Comparison of ENCODE assay signal across 8 cellular contexts in the genomic region with DNA sequence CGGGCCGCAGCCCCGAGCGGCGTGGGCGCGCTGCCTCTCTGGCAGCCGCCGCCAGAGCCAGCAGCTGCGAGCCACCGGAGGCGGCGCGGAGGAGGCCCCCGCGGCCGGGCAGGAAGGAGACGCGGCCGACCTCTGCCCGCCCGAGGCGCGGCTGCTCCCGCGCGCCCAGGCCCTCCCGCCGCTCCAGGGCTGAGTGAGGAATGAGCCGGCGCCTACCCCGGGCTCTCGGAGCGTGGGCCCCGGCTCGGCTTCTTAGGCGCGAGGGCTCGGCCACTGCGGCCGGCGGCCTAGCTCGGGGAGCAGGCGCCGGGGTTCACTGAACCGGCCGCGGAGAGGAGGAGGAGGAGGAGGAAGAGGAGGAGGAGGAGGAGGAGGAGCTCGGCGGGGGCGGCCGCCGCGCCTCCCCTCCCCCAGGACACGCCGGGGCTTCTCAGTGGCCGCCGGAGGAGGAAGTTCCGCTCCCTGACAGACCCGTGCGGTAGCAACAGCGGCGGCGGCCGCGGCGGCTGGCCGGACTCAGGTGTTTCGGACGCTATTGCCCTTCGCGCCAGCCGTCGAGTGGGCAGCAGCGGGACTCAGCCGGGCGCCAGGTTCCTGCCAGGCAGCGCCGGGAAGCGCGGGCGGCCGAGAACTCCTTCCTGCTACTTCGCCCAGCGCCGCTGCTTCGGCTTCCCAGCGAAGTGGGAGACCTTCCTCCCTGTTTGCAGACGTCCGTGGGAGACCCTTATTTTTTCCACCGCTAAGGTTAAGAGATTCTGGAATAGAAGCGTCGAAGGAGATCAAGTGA. TPM values are rescaled to one million over a fixed set of nuclear protein-coding genes. Genes with fewer than 3 reads are reported as not detected.
DNase-seq lines count a peak whose midpoint lies in the region; ATAC-seq lines count a peak whose summit lies in the region.

A gene (plus strand): TSS at position 468 of the 787 bp plus-strand sequence. CDS start 735 bp downstream, outside the sequence.

- peak within 1 kb of the TSS; percentile 96 for H3K4me3 Mint-ChIP-seq in activated CD8-positive, alpha-beta T cell treated with anti-CD3 and anti-CD28 coated beads, Interleukin-2, amount 10 ng/mL, durations not matched to agents 7 days and 5 days

- H3K9me3 ChIP-seq in ectodermal cell (ENCODE audit: control insufficient read depth, low read length), result no peaks in the 10 kb centered on the region

- peak within 1 kb of the TSS; percentile 78 for H3K4me3 ChIP-seq in ectodermal cell (ENCODE audit: insufficient read depth, low read depth, low read length)

- H3K27me3 ChIP-seq in ectodermal cell (ENCODE audit: control insufficient read depth, insufficient read depth, low read length, poor library complexity, severe bottlenecking), result no peaks in the 10 kb centered on the region

- 0% methylated on average over 88 to 93 of the region's 93 CpGs for WGBS in ectodermal cell, 2 experiments

- ATAC-seq in GM18909 (IDR thresholded peaks at IDR 0.05; ENCODE audit: poor library complexity, unreplicated experiment) (peak; percentile 67), HG03159 (IDR thresholded peaks at IDR 0.05; ENCODE audit: unreplicated experiment) (peak; percentile 56)
- ATAC-seq in activated CD8-positive, alpha-beta T cell treated with anti-CD3 and anti-CD28 coated beads, Interleukin-2, amount 10 ng/mL, durations not matched to agents 7 days and 5 days, result peak; percentile 75

- no peaks in the 10 kb centered on the region for H3K9me3 Mint-ChIP-seq in activated CD8-positive, alpha-beta T cell treated with anti-CD3 and anti-CD28 coated beads, Interleukin-2, amount 10 ng/mL, durations not matched to agents 7 days and 5 days (ENCODE audit: insufficient read depth)

- H3K27ac ChIP-seq in ectodermal cell (ENCODE audit: insufficient read depth, low read depth, low read length, poor library complexity, severe bottlenecking), result peak within 1 kb of the TSS; percentile 88

- peaks cover 14% of the 10 kb centered on the region for H3K4me1 ChIP-seq in ectodermal cell (ENCODE audit: control insufficient read depth, insufficient read depth, low read length)

- CTCF ChIA-PET in activated CD8-positive, alpha-beta T cell treated with anti-CD3 and anti-CD28 coated beads, Interleukin-2, amount 10 ng/mL, durations not matched to agents 7 days and 5 days (lab: Charles Lee), result interaction anchor here (1.3 kb wide), 1 partner anchor 167 kb away, joined by 3 read pairs; no protein-coding TSS in a partner anchor

- no peaks in the 10 kb centered on the region for H3K36me3 ChIP-seq in ectodermal cell (ENCODE audit: control insufficient read depth, insufficient read depth, low read length)

- peaks cover 44% of the 10 kb centered on the region for H3K4me1 Mint-ChIP-seq in activated CD8-positive, alpha-beta T cell treated with anti-CD3 and anti-CD28 coated beads, Interleukin-2, amount 10 ng/mL, durations not matched to agents 7 days and 5 days (ENCODE audit: low read depth)

- DNase-seq in AG20443 (ENCODE audit: low spot score), result peak; percentile 82
- DNase-seq in NCI-H774 (lab: John Stamatoyannopoulos, UW), result peak; percentile 78
- DNase-seq in activated CD8-positive, alpha-beta T cell treated with anti-CD3 and anti-CD28 coated beads, Interleukin-2, amount 10 ng/mL, durations not matched to agents 7 days and 5 days, result peak; percentile 84
- peak; percentile 83 for DNase-seq in lung microvascular endothelial cell (ENCODE audit: low read depth in 2 of 2)
- DNase-seq in stimulated activated CD8-positive, alpha-beta memory T cell treated with anti-CD3 and anti-CD28 coated beads, Interleukin-12 subunit alpha, Interleukin-12 subunit beta, amount 100 ng/mL, for 1 hour (ENCODE audit: low read depth), result peak; percentile 62

- peaks cover 13% of the 10 kb centered on the region for H3K36me3 Mint-ChIP-seq in activated CD8-positive, alpha-beta T cell treated with anti-CD3 and anti-CD28 coated beads, Interleukin-2, amount 10 ng/mL, durations not matched to agents 7 days and 5 days (ENCODE audit: low read depth)

- POLR2A ChIA-PET in activated CD8-positive, alpha-beta T cell treated with anti-CD3 and anti-CD28 coated beads, Interleukin-2, amount 10 ng/mL, durations not matched to agents 7 days and 5 days (lab: Charles Lee), result interaction anchor here (0.5 to 1.3 kb wide), 7 partner anchors 9 to 423 kb away, joined by 3 to 7 read pairs (median 3); no protein-coding TSS in a partner anchor

- H3K27ac Mint-ChIP-seq in activated CD8-positive, alpha-beta T cell treated with anti-CD3 and anti-CD28 coated beads, Interleukin-2, amount 10 ng/mL, durations not matched to agents 7 days and 5 days, result peak within 1 kb of the TSS; percentile 97

- no peaks in the 10 kb centered on the region for H3K27me3 Mint-ChIP-seq in activated CD8-positive, alpha-beta T cell treated with anti-CD3 and anti-CD28 coated beads, Interleukin-2, amount 10 ng/mL, durations not matched to agents 7 days and 5 days (ENCODE audit: low read depth)

RNA-seq across cellular contexts. Expression of the gene that starts here (rescaled TPM):
- total RNA-seq in activated CD8-positive, alpha-beta T cell treated with anti-CD3 and anti-CD28 coated beads, Interleukin-2, amount 10 ng/mL, durations not matched to agents 7 days and 5 days, result 10 to 100 TPM; 32.8 to 33.2 TPM
- 18.4 TPM for polyA plus RNA-seq in ectodermal cell (2013, experiment 1 of 4)
- polyA plus RNA-seq in ectodermal cell (2013, experiment 2 of 4), result 26.2 TPM
- polyA plus RNA-seq in ectodermal cell (2013, experiment 3 of 4), result 17.1 TPM
- 21.2 TPM for polyA plus RNA-seq in ectodermal cell (2013, experiment 4 of 4)
- 30.1 and 31.3 TPM in 2 replicates for total RNA-seq in lung microvascular endothelial cell

Comparison
In these comparisons a context has a peak if more than half of its experiments do, and no peak if none do; other contexts are left out.
1. Peak in every context shown above with its lines: DNase-seq, ATAC-seq, H3K4me3 ChIP-seq and H3K27ac ChIP-seq.